ENCODE assay signal across 8 cellular contexts in the genomic region with DNA sequence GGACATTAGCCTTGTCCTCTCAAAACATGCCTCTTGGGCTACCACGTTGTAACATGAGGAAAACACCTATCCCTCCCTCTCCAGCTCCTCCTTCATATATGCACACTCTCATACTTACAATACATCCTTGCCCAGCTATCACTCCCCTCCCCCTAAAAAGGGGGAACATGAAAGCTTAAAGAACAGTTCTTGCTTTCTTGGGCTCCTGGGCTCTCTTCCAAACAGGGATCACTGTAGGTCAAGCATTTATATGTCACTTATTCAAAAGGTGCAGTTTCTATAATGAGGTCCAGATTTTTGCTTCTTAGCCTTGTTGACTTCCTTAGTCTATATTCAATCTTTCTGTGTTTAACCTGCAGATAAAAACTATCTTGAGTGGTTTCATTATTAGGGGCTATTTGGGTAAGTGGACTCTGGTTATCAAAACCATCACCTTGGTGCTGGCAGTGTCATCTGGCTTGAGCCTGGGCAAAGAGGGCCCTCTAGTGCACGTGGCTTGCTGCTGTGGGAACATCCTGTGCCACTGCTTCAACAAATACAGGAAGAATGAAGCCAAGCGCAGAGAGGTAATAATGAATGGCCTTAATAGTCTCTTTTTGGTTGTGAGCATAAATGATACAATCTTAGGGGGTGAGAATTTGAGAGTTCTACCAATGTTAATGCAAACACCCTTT.
DNase-seq lines count a peak whose midpoint lies in the region; ATAC-seq, FAIRE-seq and TF ChIP-seq lines count a peak whose summit lies in the region.

No MANE protein-coding gene starts in this region.

- no peak overlapping the region for H3K27ac Mint-ChIP-seq in T-helper 2 cell treated with Interferon-gamma antibody and Interleukin-4, amounts not matched to agents 5 μg/mL and 100 μg/mL, for 36 hours

- H3K9me3 ChIP-seq in AG04450 (ENCODE audit: control insufficient read depth, insufficient read depth, low read length) (no peaks in the 10 kb centered on the region), fibroblast of lung (ENCODE audit: control insufficient read depth, insufficient read depth, low read depth, low read length) (no peaks in the 10 kb centered on the region)

- peaks cover 5% of the 10 kb centered on the region for H3K4me1 Mint-ChIP-seq in T-helper 2 cell treated with Interferon-gamma antibody and Interleukin-4, amounts not matched to agents 5 μg/mL and 100 μg/mL, for 36 hours (ENCODE audit: low read depth)

- no peaks in the 10 kb centered on the region for H3K27me3 ChIP-seq in AG04450 (ENCODE audit: control insufficient read depth, insufficient read depth, low read length)
- H3K27me3 ChIP-seq in fibroblast of lung (ENCODE audit: control insufficient read depth, insufficient read depth, low read length): no peaks in the 10 kb centered on the region

- H3K9me3 Mint-ChIP-seq in T-helper 2 cell treated with Interferon-gamma antibody and Interleukin-4, amounts not matched to agents 5 μg/mL and 100 μg/mL, for 36 hours: no peaks in the 10 kb centered on the region

- no peak overlapping the region for H3K4me3 Mint-ChIP-seq in T-helper 2 cell treated with Interferon-gamma antibody and Interleukin-4, amounts not matched to agents 5 μg/mL and 100 μg/mL, for 36 hours

- H3K79me2 ChIP-seq in fibroblast of lung (ENCODE audit: control insufficient read depth, insufficient read depth, low read length): no peaks in the 10 kb centered on the region

- CTCF ChIA-PET in AG04450 (lab: Charles Lee): interaction anchor here (1.4 kb wide), 1 partner anchor 197 kb away, joined by 3 read pairs; no protein-coding TSS in a partner anchor

- ATAC-seq in HG03139 (IDR thresholded peaks at IDR 0.05; ENCODE audit: unreplicated experiment): no peak

- no peaks in the 10 kb centered on the region for H3K4me1 ChIP-seq in fibroblast of lung (ENCODE audit: control insufficient read depth, extremely low read depth, insufficient read depth, low read length)

- POLR2A ChIA-PET in AG04450 (lab: Yijun Ruan, JAX): no interaction called here

- H3K27me3 Mint-ChIP-seq in T-helper 2 cell treated with Interferon-gamma antibody and Interleukin-4, amounts not matched to agents 5 μg/mL and 100 μg/mL, for 36 hours (ENCODE audit: low read depth): no peaks in the 10 kb centered on the region

- peaks cover 3% of the 10 kb centered on the region for H3K36me3 Mint-ChIP-seq in T-helper 2 cell treated with Interferon-gamma antibody and Interleukin-4, amounts not matched to agents 5 μg/mL and 100 μg/mL, for 36 hours (ENCODE audit: low read depth)

- peak; percentile 30 for TF ChIP-seq CTCF in AG04450 (IDR thresholded peaks at IDR 0.05; ENCODE audit: low read depth, low read length)
- peak; percentile 19 to 33 for TF ChIP-seq CTCF in fibroblast of lung (conservative IDR thresholded peaks at IDR 0.05 in 1 of 2, IDR thresholded peaks at IDR 0.05 in 1 of 2; ENCODE audit: low read depth in 1 of 2, low read length in 2 of 2)

- H3K27ac ChIP-seq in AG04450 (ENCODE audit: low read depth, low read length) (no peak overlapping the region), fibroblast of lung (ENCODE audit: insufficient read depth, low read length) (no peak overlapping the region)

- FAIRE-seq in GM18507 (lab: Jason Lieb, UNC): peak; percentile 74

- no peaks in the 10 kb centered on the region for H3K36me3 ChIP-seq in fibroblast of lung (ENCODE audit: control insufficient read depth, insufficient read depth, low read length)

- no peak for DNase-seq in AG04450 (ENCODE audit: low read depth, low spot score)
- DNase-seq in GM18507 (ENCODE audit: extremely low spot score, insufficient read length, low read depth): no peak
- DNase-seq in NCI-H82 (lab: John Stamatoyannopoulos, UW): peak; percentile 57
- DNase-seq in fibroblast of lung (ENCODE audit: low read depth in 2 of 2): peak in 1 of 2 donors; percentile 23
- peak; percentile 57 for DNase-seq in renal cortical epithelial cell (ENCODE audit: low read depth)
- DNase-seq in kidney glomerular epithelial cell (lab: John Stamatoyannopoulos, UW): no peak
- no peak for DNase-seq in T-helper 2 cell treated with Interferon-gamma antibody and Interleukin-4, amounts not matched to agents 5 μg/mL and 100 μg/mL, for 36 hours (ENCODE audit: low spot score)

- H2AFZ ChIP-seq in fibroblast of lung (ENCODE audit: low read length): no peak overlapping the region

- no peak overlapping the region for H3K4me2 ChIP-seq in fibroblast of lung (ENCODE audit: extremely low read depth, insufficient read depth, low read length)

- no peak overlapping the region for H3K9ac ChIP-seq in fibroblast of lung (ENCODE audit: insufficient read depth, low read length)

- no peaks in the 10 kb centered on the region for H4K20me1 ChIP-seq in fibroblast of lung (ENCODE audit: control insufficient read depth, extremely low read depth, insufficient read depth, low read length)

- H3K4me3 ChIP-seq in AG04450 (ENCODE audit: low read depth, low read length) (no peak overlapping the region), fibroblast of lung (replicated peaks in 1 of 4; ENCODE audit: control extremely low read depth in 1 of 4, insufficient read depth in 1 of 4, low read depth in 3 of 4, low read length in 4 of 4) (no peak overlapping the region)

Comparison
In these comparisons a context has a peak if more than half of its experiments do, and no peak if none do; other contexts are left out.
1. DNase-seq: peak in NCI-H82 (single experiment) and renal cortical epithelial cell (single experiment); none in AG04450 (single experiment), GM18507 (single experiment), kidney glomerular epithelial cell (single experiment) and T-helper 2 cell treated with Interferon-gamma antibody and Interleukin-4, amounts not matched to agents 5 μg/mL and 100 μg/mL, for 36 hours (single experiment).